15 cellular contexts compared by ENCODE assay signal in genomic region chr12:82874935-82875334, GRCh38.
DNase-seq lines count a peak whose midpoint lies in the region; ATAC-seq and TF ChIP-seq lines count a peak whose summit lies in the region.
"Had no signal": no experiment of that assay in that cellular context is flagged by ENCODE, and none has a peak within 500 bp of the region (broad histone marks: within the 10 kb centered on the region; RNA-seq: fewer than 3 reads in every experiment).

No MANE protein-coding gene starts in this region.

- no peak overlapping the region for H3K4me3 Mint-ChIP-seq in activated T-cell treated with anti-CD3 and anti-CD28 coated beads, Interleukin-2, amount 50 U/mL, for 72 hours
- no peak overlapping the region for H3K4me3 Mint-ChIP-seq in activated T-helper 17 cell treated with anti-CD3 and anti-CD28 coated beads, Interleukin-2, amount 50 U/mL, for 72 hours
- H3K4me3 Mint-ChIP-seq: activated naive CD4-positive, alpha-beta T cell treated with anti-CD3 and anti-CD28 coated beads for 36 hours had no signal

- H3K4me3 ChIP-seq in fibroblast of the aortic adventitia (ENCODE audit: low read depth, low read length) = no peak overlapping the region
- H3K4me3 ChIP-seq: esophagus squamous epithelium, tibial artery had no signal

- TF ChIP-seq CTCF in fibroblast of the aortic adventitia (IDR thresholded peaks at IDR 0.05; ENCODE audit: insufficient read depth, low read length) = no peak

- no peak overlapping the region for H3K27ac Mint-ChIP-seq in activated T-cell treated with anti-CD3 and anti-CD28 coated beads, Interleukin-2, amount 50 U/mL, for 72 hours
- no peak overlapping the region for H3K27ac Mint-ChIP-seq in activated T-helper 17 cell treated with anti-CD3 and anti-CD28 coated beads, Interleukin-2, amount 50 U/mL, for 72 hours
- H3K27ac Mint-ChIP-seq: activated naive CD4-positive, alpha-beta T cell treated with anti-CD3 and anti-CD28 coated beads for 36 hours had no signal

- H3K4me1 Mint-ChIP-seq in activated T-cell treated with anti-CD3 and anti-CD28 coated beads, Interleukin-2, amount 50 U/mL, for 72 hours (ENCODE audit: low read depth) = no peaks in the 10 kb centered on the region
- H3K4me1 Mint-ChIP-seq in activated T-helper 17 cell treated with anti-CD3 and anti-CD28 coated beads, Interleukin-2, amount 50 U/mL, for 72 hours = no peaks in the 10 kb centered on the region

- DNase-seq in activated T-cell treated with anti-CD3 and anti-CD28 coated beads, Interleukin-2, amount 50 U/mL, for 72 hours = peak in 1 of 2 donors; percentile 3
- DNase-seq in activated T-cell treated with anti-CD3 and anti-CD28 coated beads, Interleukin-2, amount 50 U/mL, for 48 hours = no peak
- DNase-seq in fibroblast of the aortic adventitia (ENCODE audit: low read depth) (peak; percentile 51), GM03348 (ENCODE audit: low spot score) (no peak), NCI-H1105 treated with DMSO at 0.1 percent for 48 hours (lab: John Stamatoyannopoulos, UW) (no peak), head of caudate nucleus (no peak), inferior parietal cortex (ENCODE audit: extremely low spot score) (no peak)
- DNase-seq: activated naive CD4-positive, alpha-beta T cell treated with anti-CD3 and anti-CD28 coated beads for 36 hours; esophagus squamous epithelium; MV-4-11; posterior cingulate gyrus; RPMI8226; stimulated activated CD4-positive, alpha-beta T cell treated with anti-CD3 and anti-CD28 coated beads, Interleukin-15, amount 100 ng/mL, for 24 hours; tibial artery had no signal

- H3K9me3 Mint-ChIP-seq in activated T-cell treated with anti-CD3 and anti-CD28 coated beads, Interleukin-2, amount 50 U/mL, for 72 hours = peaks cover 0 to 2% of the 10 kb centered on the region in 2 donors
- H3K9me3 Mint-ChIP-seq in activated T-helper 17 cell treated with anti-CD3 and anti-CD28 coated beads, Interleukin-2, amount 50 U/mL, for 72 hours = no peaks in the 10 kb centered on the region
- H3K9me3 Mint-ChIP-seq: activated naive CD4-positive, alpha-beta T cell treated with anti-CD3 and anti-CD28 coated beads for 36 hours had no signal

- peak; percentile 80 to 95 for ATAC-seq in activated T-cell treated with anti-CD3 and anti-CD28 coated beads, Interleukin-2, amount 50 U/mL, for 72 hours (replicated peaks in 1 of 2)
- peak; percentile 95 for ATAC-seq in activated T-helper 17 cell treated with anti-CD3 and anti-CD28 coated beads, Interleukin-2, amount 50 U/mL, for 72 hours (replicated peaks)

- H3K27me3 Mint-ChIP-seq in activated T-cell treated with anti-CD3 and anti-CD28 coated beads, Interleukin-2, amount 50 U/mL, for 72 hours (ENCODE audit: low read depth) = no peaks in the 10 kb centered on the region
- no peaks in the 10 kb centered on the region for H3K27me3 Mint-ChIP-seq in activated T-helper 17 cell treated with anti-CD3 and anti-CD28 coated beads, Interleukin-2, amount 50 U/mL, for 72 hours

- H3K36me3 Mint-ChIP-seq in activated T-cell treated with anti-CD3 and anti-CD28 coated beads, Interleukin-2, amount 50 U/mL, for 72 hours (ENCODE audit: insufficient read depth in 2 of 2) = peaks cover 0 to 2% of the 10 kb centered on the region in 2 donors
- H3K36me3 Mint-ChIP-seq in activated T-helper 17 cell treated with anti-CD3 and anti-CD28 coated beads, Interleukin-2, amount 50 U/mL, for 72 hours (ENCODE audit: low read depth) = no peaks in the 10 kb centered on the region

- intact Hi-C loops in head of caudate nucleus (cut with DNase I) = no loop called here
